In genomic region chr4:55346851-55347255, GRCh38 we compare ENCODE assay signal across 8 cellular contexts. TPM values are rescaled to one million over a fixed set of nuclear protein-coding genes. Genes with fewer than 3 reads are reported as not detected.
DNase-seq lines count a peak whose midpoint lies in the region; ATAC-seq and TF ChIP-seq lines count a peak whose summit lies in the region.

No MANE protein-coding gene starts in this region.

- H3K27me3 ChIP-seq in SK-N-SH (ENCODE audit: insufficient read depth) (no peaks in the 10 kb centered on the region; the same call in 1 of the 2 replicates), WERI-Rb-1 (ENCODE audit: insufficient read depth, low read depth, severe bottlenecking) (no peaks in the 10 kb centered on the region), right atrium auricular region (no peaks in the 10 kb centered on the region), smooth muscle cell (ENCODE audit: low read depth) (no peaks in the 10 kb centered on the region)

- ATAC-seq in SK-N-SH treated with all-trans-retinoic acid at 6 μM for 48 hours, result no peak

- no peak for TF ChIP-seq RAD21 in SK-N-SH (IDR thresholded peaks at IDR 0.05; ENCODE audit: low read length)

- no peaks in the 10 kb centered on the region for H3K9me2 ChIP-seq in SK-N-SH

- H3K79me2 ChIP-seq in SK-N-SH (ENCODE audit: insufficient read depth), result peaks cover 6% of the 10 kb centered on the region; the same call in 1 of the 2 replicates
- H3K79me2 ChIP-seq in smooth muscle cell (ENCODE audit: low read depth), result peaks cover 30% of the 10 kb centered on the region

- H3F3A ChIP-seq in SK-N-SH (replicated peaks; ENCODE audit: insufficient read depth) (peaks cover 7% of the 10 kb centered on the region), smooth muscle cell (ENCODE audit: low read depth) (peaks cover 12% of the 10 kb centered on the region)

- H4K20me1 ChIP-seq in SK-N-SH (ENCODE audit: insufficient read depth) (no peaks in the 10 kb centered on the region), smooth muscle cell (ENCODE audit: low read depth) (no peaks in the 10 kb centered on the region)

- H3K4me1 ChIP-seq in SK-N-SH (ENCODE audit: control insufficient read depth in 1 of 2, insufficient read depth in 2 of 2, low read depth in 1 of 2, low read length in 1 of 2), result peaks cover 0 to 5% of the 10 kb centered on the region in 2 experiments; a peak in 3 of 4 replicates
- peaks cover 0 to 8% of the 10 kb centered on the region in 2 donors for H3K4me1 ChIP-seq in right atrium auricular region
- H3K4me1 ChIP-seq in smooth muscle cell (ENCODE audit: low read depth), result peaks cover 17% of the 10 kb centered on the region

- POLR2A ChIA-PET in SK-N-SH (lab: Yijun Ruan, JAX), result interaction anchor here (0.9 to 1.8 kb wide), 3 partner anchors 9 to 199 kb away, joined by 3 to 6 read pairs (median 5); no protein-coding TSS in a partner anchor

- H3K4me3 ChIP-seq in SK-N-SH (ENCODE audit: low read depth in 2 of 2, low read length in 1 of 2) (peak overlapping the region; percentile 67 to 70), WERI-Rb-1 (ENCODE audit: low read depth, low read length) (peak overlapping the region; percentile 49), right atrium auricular region (peak overlapping the region; percentile 56 to 71), smooth muscle cell (peak overlapping the region; percentile 86)

- no peak for DNase-seq in SK-N-SH
- no peak for DNase-seq in WERI-Rb-1
- DNase-seq in right atrium auricular region (ENCODE audit: low spot score), result no peak
- no peak for DNase-seq in smooth muscle cell (lab: John Stamatoyannopoulos, UW; ENCODE audit: unreplicated experiment)
- DNase-seq in GOT3 (lab: John Stamatoyannopoulos, UW), result no peak
- DNase-seq in activated CD4-positive, CD25-positive, alpha-beta regulatory T cell (lab: John Stamatoyannopoulos, UW), result no peak
- no peak for DNase-seq in GM13977 (ENCODE audit: low spot score)

- 49% methylated on average over 16 of the region's 16 CpGs for WGBS in SK-N-SH (ENCODE audit: low lambda C conversion rate)
- WGBS in smooth muscle cell (ENCODE audit: low lambda C conversion rate), result 23% methylated on average over 16 of the region's 16 CpGs

- H3K36me3 ChIP-seq in SK-N-SH (replicated peaks in 1 of 2; ENCODE audit: control insufficient read depth in 1 of 2, insufficient read depth in 2 of 2, low read length in 1 of 2), result no peaks in the 10 kb centered on the region
- no peaks in the 10 kb centered on the region for H3K36me3 ChIP-seq in WERI-Rb-1
- H3K36me3 ChIP-seq in right atrium auricular region, result no peaks in the 10 kb centered on the region
- no peaks in the 10 kb centered on the region for H3K36me3 ChIP-seq in smooth muscle cell (ENCODE audit: low read depth)

- peak overlapping the region; percentile 82 for H2AFZ ChIP-seq in SK-N-SH (ENCODE audit: low read depth)
- peak overlapping the region; percentile 92 for H2AFZ ChIP-seq in smooth muscle cell (ENCODE audit: low read depth)

- TF ChIP-seq CTCF in SK-N-SH (IDR thresholded peaks at IDR 0.05), result no peak
- no peak for TF ChIP-seq CTCF in WERI-Rb-1 (IDR thresholded peaks at IDR 0.05; ENCODE audit: low read depth, low read length)
- TF ChIP-seq CTCF in right atrium auricular region (IDR thresholded peaks at IDR 0.05), result no peak
- TF ChIP-seq CTCF in smooth muscle cell (IDR thresholded peaks at IDR 0.05; ENCODE audit: borderline replicate concordance, insufficient read depth, poor library complexity, severe bottlenecking), result no peak
- no peak for TF ChIP-seq CTCF in GM13977 (IDR thresholded peaks at IDR 0.05; ENCODE audit: extremely low read depth, insufficient read depth, missing control alignments)

- H3K27ac ChIP-seq in SK-N-SH (ENCODE audit: low read depth in 2 of 2, low read length in 1 of 2) (peak overlapping the region; percentile 74 to 92), WERI-Rb-1 (peak overlapping the region; percentile 90), right atrium auricular region (peak overlapping the region; percentile 96 to 97), smooth muscle cell (ENCODE audit: low read depth) (peak overlapping the region; percentile 87)

- in situ Hi-C loops in GM13977 (cut with MboI; ENCODE audit: low pct_unique_long_range_greater_than_20kb, low sequenced_read_pairs, unreplicated experiment), result no loop called here

- TF ChIP-seq EP300 in SK-N-SH (IDR thresholded peaks at IDR 0.05; ENCODE audit: borderline replicate concordance in 1 of 2, low read depth in 1 of 2, low read length in 1 of 2), result no peak

- H3K9me3 ChIP-seq in SK-N-SH, result no peaks in the 10 kb centered on the region
- H3K9me3 ChIP-seq in WERI-Rb-1 (ENCODE audit: severe bottlenecking), result no peaks in the 10 kb centered on the region
- no peaks in the 10 kb centered on the region for H3K9me3 ChIP-seq in right atrium auricular region
- H3K9me3 ChIP-seq in smooth muscle cell (replicated peaks; ENCODE audit: low read depth), result no peaks in the 10 kb centered on the region

- CTCF ChIA-PET in SK-N-SH (lab: Yijun Ruan, JAX), result interaction anchor here (0.6 to 3.5 kb wide), 34 partner anchors 9 to 668 kb away, joined by 3 to 22 read pairs (median 5); partner anchors contain the start of gene TMEM165

- H3K4me2 ChIP-seq in SK-N-SH (peak overlapping the region; percentile 78), smooth muscle cell (peak overlapping the region; percentile 91)

- H3K9ac ChIP-seq in SK-N-SH (peak overlapping the region; percentile 79; the same call in 1 of the 2 replicates), smooth muscle cell (ENCODE audit: low read depth) (peak overlapping the region; percentile 89)

TF ChIP-seq in SK-N-SH, 30 proteins besides CTCF, POLR2A, EP300 and RAD21 (continues in another document):
- TF ChIP-seq, protein P1, sequence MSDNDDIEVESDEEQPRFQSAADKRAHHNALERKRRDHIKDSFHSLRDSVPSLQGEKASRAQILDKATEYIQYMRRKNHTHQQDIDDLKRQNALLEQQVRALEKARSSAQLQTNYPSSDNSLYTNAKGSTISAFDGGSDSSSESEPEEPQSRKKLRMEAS (IDR thresholded peaks at IDR 0.05; ENCODE audit: low read depth), result no peak
- TF ChIP-seq NRF1 (IDR thresholded peaks at IDR 0.05; ENCODE audit: low read depth, low read length), result no peak
- no peak for TF ChIP-seq ELF1 (IDR thresholded peaks at IDR 0.05)
- no peak for TF ChIP-seq JUND (IDR thresholded peaks at IDR 0.05)
- no peak for TF ChIP-seq IRF3 (IDR thresholded peaks at IDR 0.05; ENCODE audit: low read depth, low read length)
- TF ChIP-seq MXI1 (IDR thresholded peaks at IDR 0.05; ENCODE audit: low read depth, low read length), result no peak
- no peak for TF ChIP-seq GABPA (IDR thresholded peaks at IDR 0.05; ENCODE audit: low read depth)

TF ChIP-seq in SK-N-SH treated with all-trans-retinoic acid at 6 μM for 48 hours, 23 proteins besides CTCF, POLR2A, EP300 and RAD21 (continues in another document):
- no peak for TF ChIP-seq CREB5 (CRISPR knock-in tag; IDR thresholded peaks at IDR 0.05; ENCODE audit: low read depth)
- TF ChIP-seq OSR1 (CRISPR knock-in tag; IDR thresholded peaks at IDR 0.05), result no peak
- no peak for TF ChIP-seq PPARA (CRISPR knock-in tag; IDR thresholded peaks at IDR 0.05; ENCODE audit: borderline replicate concordance)
- no peak for TF ChIP-seq ARNTL (CRISPR knock-in tag; IDR thresholded peaks at IDR 0.05; ENCODE audit: borderline replicate concordance, low read depth)
- TF ChIP-seq ZC3H10 (CRISPR knock-in tag; IDR thresholded peaks at IDR 0.05), result no peak
- no peak for TF ChIP-seq CSDC2 (CRISPR knock-in tag; IDR thresholded peaks at IDR 0.05)
- TF ChIP-seq, protein P2, sequence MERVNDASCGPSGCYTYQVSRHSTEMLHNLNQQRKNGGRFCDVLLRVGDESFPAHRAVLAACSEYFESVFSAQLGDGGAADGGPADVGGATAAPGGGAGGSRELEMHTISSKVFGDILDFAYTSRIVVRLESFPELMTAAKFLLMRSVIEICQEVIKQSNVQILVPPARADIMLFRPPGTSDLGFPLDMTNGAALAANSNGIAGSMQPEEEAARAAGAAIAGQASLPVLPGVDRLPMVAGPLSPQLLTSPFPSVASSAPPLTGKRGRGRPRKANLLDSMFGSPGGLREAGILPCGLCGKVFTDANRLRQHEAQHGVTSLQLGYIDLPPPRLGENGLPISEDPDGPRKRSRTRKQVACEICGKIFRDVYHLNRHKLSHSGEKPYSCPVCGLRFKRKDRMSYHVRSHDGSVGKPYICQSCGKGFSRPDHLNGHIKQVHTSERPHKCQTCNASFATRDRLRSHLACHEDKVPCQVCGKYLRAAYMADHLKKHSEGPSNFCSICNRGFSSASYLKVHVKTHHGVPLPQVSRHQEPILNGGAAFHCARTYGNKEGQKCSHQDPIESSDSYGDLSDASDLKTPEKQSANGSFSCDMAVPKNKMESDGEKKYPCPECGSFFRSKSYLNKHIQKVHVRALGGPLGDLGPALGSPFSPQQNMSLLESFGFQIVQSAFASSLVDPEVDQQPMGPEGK (CRISPR knock-in tag; IDR thresholded peaks at IDR 0.05; ENCODE audit: borderline replicate concordance), result no peak

RNA-seq across cellular contexts. Expression of gene SRD5A3, which starts 0.8 kb away (rescaled TPM):
- polyA plus RNA-seq in SK-N-SH (2012; rRNA removed), result 5.1 TPM in 2 replicates
- 5.9 and 6.4 TPM in 2 replicates for polyA plus RNA-seq in SK-N-SH (2012; cell fraction: cytosol; rRNA removed)
- polyA plus RNA-seq in SK-N-SH (2012; cell fraction: nucleus; rRNA removed), result 2.1 TPM in 2 replicates
- 1 to 10 TPM; 6.0 to 8.3 TPM for total RNA-seq in right atrium auricular region
- total RNA-seq in smooth muscle cell, result 9.9 and 18.1 TPM in 2 replicates
- 33.2 and 37.3 TPM in 2 replicates for polyA plus RNA-seq in smooth muscle cell

RNA-seq across cellular contexts. Expression of gene TMEM165, which starts 48.9 kb away (rescaled TPM):
- polyA plus RNA-seq in SK-N-SH (2012; rRNA removed) (58.6 and 89.2 TPM in 2 replicates), smooth muscle cell (167 and 178 TPM in 2 replicates)
- polyA plus RNA-seq in SK-N-SH (2012; cell fraction: cytosol; rRNA removed), result 75.8 and 85.3 TPM in 2 replicates
- 70.8 and 135 TPM in 2 replicates for polyA plus RNA-seq in SK-N-SH (2012; cell fraction: nucleus; rRNA removed)
- total RNA-seq in right atrium auricular region (10 to 100 TPM; 75.5 to 90.1 TPM), smooth muscle cell (235 and 266 TPM in 2 replicates)
